14 cellular contexts compared by ENCODE assay signal in genomic region chrX:71778322-71778721, GRCh38. TPM values are rescaled to one million over a fixed set of nuclear protein-coding genes. Genes with fewer than 3 reads are reported as not detected.
DNase-seq lines count a peak whose midpoint lies in the region; ATAC-seq and TF ChIP-seq lines count a peak whose summit lies in the region.
"Not testable (repeated sequence)": the region's sequence is repeated elsewhere in the genome, so short reads cannot be mapped to it uniquely, and the experiment has no call there.
"Had no signal": no experiment of that assay in that cellular context is flagged by ENCODE, and none has a peak within 500 bp of the region (broad histone marks: within the 10 kb centered on the region; RNA-seq: fewer than 3 reads in every experiment).

No MANE protein-coding gene starts in this region.

- not testable (repeated sequence) for H3K36me3 ChIP-seq in GM23338 (ENCODE audit: insufficient read depth)

- not testable (repeated sequence) for H3K79me2 ChIP-seq in GM23338 (replicated peaks; ENCODE audit: insufficient read depth)

- H3K4me2 ChIP-seq in GM23338 = not testable (repeated sequence)

- not testable (repeated sequence) for DNase-seq in GM23338 (ENCODE audit: low spot score); activated B cell treated with CpG ODN at 0.5 μM for 24 hours; central memory CD8-positive, alpha-beta T cell (ENCODE audit: low spot score in 2 of 2); naive thymus-derived CD8-positive, alpha-beta T cell

- H4K20me1 ChIP-seq in GM23338 (replicated peaks; ENCODE audit: insufficient read depth) = not testable (repeated sequence)

- not testable (repeated sequence) for H3K27me3 ChIP-seq in GM23338 (ENCODE audit: insufficient read depth)

- not testable (repeated sequence) for H3K36me3 Mint-ChIP-seq in GM23338 (ENCODE audit: low read depth); activated B cell treated with CpG ODN at 0.5 μM for 24 hours (ENCODE audit: low read depth); central memory CD8-positive, alpha-beta T cell (ENCODE audit: insufficient read depth); naive thymus-derived CD8-positive, alpha-beta T cell

- not testable (repeated sequence) for H3K9me3 Mint-ChIP-seq in GM23338; activated B cell treated with CpG ODN at 0.5 μM for 24 hours; central memory CD8-positive, alpha-beta T cell; naive thymus-derived CD8-positive, alpha-beta T cell

- CTCF ChIA-PET in activated B cell treated with CpG ODN at 0.5 μM for 24 hours (lab: Charles Lee) = not testable (repeated sequence)

- H2AFZ ChIP-seq in GM23338 = not testable (repeated sequence)

- not testable (repeated sequence) for H3K27me3 Mint-ChIP-seq in GM23338 (ENCODE audit: insufficient read depth, low read depth, poor library complexity); activated B cell treated with CpG ODN at 0.5 μM for 24 hours; central memory CD8-positive, alpha-beta T cell; naive thymus-derived CD8-positive, alpha-beta T cell

- POLR2A ChIA-PET in activated B cell treated with CpG ODN at 0.5 μM for 24 hours (lab: Charles Lee); naive thymus-derived CD8-positive, alpha-beta T cell (lab: Charles Lee): not testable (repeated sequence)

- not testable (repeated sequence) for TF ChIP-seq CTCF in GM23338 (conservative IDR thresholded peaks at IDR 0.05; ENCODE audit: low read depth in 2 of 2); activated B cell treated with CpG ODN at 0.5 μM for 24 hours (IDR thresholded peaks at IDR 0.05)

- H3K9me2 ChIP-seq in GM23338 (ENCODE audit: insufficient read depth) = not testable (repeated sequence)

- H3K4me3 Mint-ChIP-seq in GM23338; activated B cell treated with CpG ODN at 0.5 μM for 24 hours; central memory CD8-positive, alpha-beta T cell; naive thymus-derived CD8-positive, alpha-beta T cell: not testable (repeated sequence)

- ATAC-seq in GM18517 (IDR thresholded peaks at IDR 0.05; ENCODE audit: unreplicated experiment) (peak; percentile 72), GM23338 (peak; percentile 69), HG02870 (IDR thresholded peaks at IDR 0.05; ENCODE audit: unreplicated experiment) (peak; percentile 44), HG03432 (IDR thresholded peaks at IDR 0.05; ENCODE audit: unreplicated experiment) (peak; percentile 72), activated B cell treated with CpG ODN at 0.5 μM for 24 hours (ENCODE audit: low read depth) (peak; percentile 37)
- ATAC-seq in central memory CD8-positive, alpha-beta T cell (replicated peaks; ENCODE audit: extremely low read depth, poor library complexity, severe bottlenecking) = peak; percentile 40
- ATAC-seq in naive thymus-derived CD8-positive, alpha-beta T cell = peak; percentile 43 to 51

- intact Hi-C loops in activated B cell treated with CpG ODN at 0.5 μM for 24 hours (cut with micrococcal nuclease) = not testable (repeated sequence)

- not testable (repeated sequence) for H3K4me1 Mint-ChIP-seq in GM23338; activated B cell treated with CpG ODN at 0.5 μM for 24 hours; central memory CD8-positive, alpha-beta T cell; naive thymus-derived CD8-positive, alpha-beta T cell

- not testable (repeated sequence) for H3F3A ChIP-seq in GM23338 (replicated peaks; ENCODE audit: low read depth)

- H3K4me3 ChIP-seq in GM23338 = not testable (repeated sequence)

- not testable (repeated sequence) for H3K27ac Mint-ChIP-seq in GM23338; activated B cell treated with CpG ODN at 0.5 μM for 24 hours; central memory CD8-positive, alpha-beta T cell (ENCODE audit: low read depth); naive thymus-derived CD8-positive, alpha-beta T cell

- not testable (repeated sequence) for H3K27ac ChIP-seq in GM23338 (ENCODE audit: low read depth)

- not testable (repeated sequence) for H3K4me1 ChIP-seq in GM23338 (ENCODE audit: insufficient read depth)

RNA-seq across cellular contexts. Expression of gene CXorf49B, which starts 15.2 kb away (rescaled TPM):
- not detected in 2 replicates for total RNA-seq in GM23338 (2014; rRNA removed; shearing (Covaris generic))
- not detected in 2 replicates for polyA plus RNA-seq in GM23338 (2016; fragmentation: Nextera tagmentation; extraction: Ambion mirVana)
- not detected in 2 replicates for total RNA-seq in activated B cell treated with CpG ODN at 0.5 μM for 24 hours
- not detected for total RNA-seq in naive thymus-derived CD8-positive, alpha-beta T cell
- polyA plus RNA-seq in naive thymus-derived CD8-positive, alpha-beta T cell = not detected
- total RNA-seq: G401, H9, HT-29, M059J, OCI-LY7, Right ventricle myocardium superior had no signal
- polyA plus RNA-seq: CD14-positive monocyte had no signal
